ENCODE assay signal across 10 cellular contexts in the genomic region with DNA sequence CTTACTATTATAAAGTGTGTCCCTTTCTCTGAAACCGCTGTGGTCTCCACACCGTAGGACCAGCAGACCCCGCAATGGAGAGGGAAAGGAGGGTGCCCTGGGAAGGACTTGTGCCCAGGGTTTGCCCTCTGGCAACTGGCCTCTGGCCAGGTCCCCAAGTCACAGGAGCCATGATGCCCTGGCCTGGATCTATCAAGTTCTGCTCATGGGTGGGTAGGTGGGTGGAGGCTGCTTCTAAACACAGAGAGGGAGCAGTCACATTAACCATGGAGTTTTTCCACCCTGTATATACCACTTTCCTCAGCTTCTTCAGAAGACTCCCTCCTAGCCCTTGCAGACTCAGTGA. TPM values are rescaled to one million over a fixed set of nuclear protein-coding genes. Genes with fewer than 3 reads are reported as not detected.
A peak's percentile ranks its signal among the peaks of the same experiment; 100 is the strongest.
DNase-seq lines count a peak whose midpoint lies in the region; ATAC-seq and TF ChIP-seq lines count a peak whose summit lies in the region.
"Had no signal": no experiment of that assay in that cellular context is flagged by ENCODE, and none has a peak within 500 bp of the region (broad histone marks: within the 10 kb centered on the region; RNA-seq: fewer than 3 reads in every experiment).

No MANE protein-coding gene starts in this region.

- no peaks in the 10 kb centered on the region for H3K9me3 Mint-ChIP-seq in activated T-cell treated with anti-CD3 and anti-CD28 coated beads, Interleukin-2, amount 50 U/mL, for 72 hours

- TF ChIP-seq POLR2A in stomach (IDR thresholded peaks at IDR 0.05), result no peak

- no peaks in the 10 kb centered on the region for H3K36me3 ChIP-seq in stomach
- H3K36me3 ChIP-seq in WERI-Rb-1, result no peaks in the 10 kb centered on the region

- H3K4me1 Mint-ChIP-seq in activated T-cell treated with anti-CD3 and anti-CD28 coated beads, Interleukin-2, amount 50 U/mL, for 72 hours (ENCODE audit: low read depth), result peaks cover 4% of the 10 kb centered on the region

- H3K27me3 ChIP-seq in stomach (peaks cover 0 to 77% (median 6%) of the 10 kb centered on the region in 3 donors), WERI-Rb-1 (ENCODE audit: insufficient read depth, low read depth, severe bottlenecking) (peaks cover 66% of the 10 kb centered on the region)

- 81 to 92% (median 91%) methylated on average over 3 of the region's 3 CpGs for WGBS in stomach, 5 donors

- TF ChIP-seq EP300 in stomach (IDR thresholded peaks at IDR 0.05), result no peak

- no peak for ATAC-seq in activated T-cell treated with anti-CD3 and anti-CD28 coated beads, Interleukin-2, amount 50 U/mL, for 72 hours (replicated peaks in 1 of 2)

- H3K36me3 Mint-ChIP-seq in activated T-cell treated with anti-CD3 and anti-CD28 coated beads, Interleukin-2, amount 50 U/mL, for 72 hours (ENCODE audit: insufficient read depth in 2 of 2), result no peaks in the 10 kb centered on the region

- peak overlapping the region; percentile 59 to 65 for H3K4me3 Mint-ChIP-seq in activated T-cell treated with anti-CD3 and anti-CD28 coated beads, Interleukin-2, amount 50 U/mL, for 72 hours

- TF ChIP-seq CTCF in RWPE1 (conservative IDR thresholded peaks at IDR 0.05; ENCODE audit: low read depth), result no peak
- TF ChIP-seq CTCF in foreskin fibroblast (IDR thresholded peaks at IDR 0.05; ENCODE audit: low read depth, low read length), result no peak
- no peak for TF ChIP-seq CTCF in stomach (IDR thresholded peaks at IDR 0.05)
- no peak for TF ChIP-seq CTCF in WERI-Rb-1 (IDR thresholded peaks at IDR 0.05; ENCODE audit: low read depth, low read length)

- POLR2A ChIA-PET in RWPE1 (lab: Yijun Ruan, JAX; ENCODE audit: low non-redundant PET), result no interaction called here

- peaks cover 22% of the 10 kb centered on the region for H3K27me3 Mint-ChIP-seq in activated T-cell treated with anti-CD3 and anti-CD28 coated beads, Interleukin-2, amount 50 U/mL, for 72 hours (ENCODE audit: low read depth)

- peaks cover 8 to 21% (median 20%) of the 10 kb centered on the region in 4 donors for H3K4me1 ChIP-seq in stomach

- no peak overlapping the region for H3K27ac Mint-ChIP-seq in activated T-cell treated with anti-CD3 and anti-CD28 coated beads, Interleukin-2, amount 50 U/mL, for 72 hours

- intact Hi-C loops in stomach (cut with DNase I; ENCODE audit: low total_unique reads), result loop anchor here (5.0 kb wide), 1 partner anchor 70 kb away; no protein-coding TSS in a partner anchor

- H3K27ac ChIP-seq in RWPE1 (peak overlapping the region; percentile 80), stomach (no peak overlapping the region), WERI-Rb-1 (no peak overlapping the region)

- no peak for DNase-seq in activated T-cell treated with anti-CD3 and anti-CD28 coated beads, Interleukin-2, amount 50 U/mL, for 72 hours
- no peak for DNase-seq in activated T-cell treated with anti-CD3 and anti-CD28 coated beads, Interleukin-2, amount 50 U/mL, for 48 hours
- DNase-seq in RWPE1 (ENCODE audit: low spot score) (no peak), foreskin fibroblast (no peak), stomach (no peak), WERI-Rb-1 (no peak), GF-D8 (lab: John Stamatoyannopoulos, UW) (no peak), NCI-H82 treated with DMSO at 0.1 percent for 48 hours (lab: John Stamatoyannopoulos, UW; ENCODE audit: unreplicated experiment) (no peak)
- DNase-seq: NCI-H1048, SHP77 treated with DMSO at 0.1 percent for 48 hours had no signal

- CTCF ChIA-PET in RWPE1 (lab: Yijun Ruan, JAX), result interaction anchor here (0.6 kb wide), 2 partner anchors 9 to 54 kb away, joined by 3 to 4 read pairs; no protein-coding TSS in a partner anchor

- H3K9me3 ChIP-seq in stomach (no peaks in the 10 kb centered on the region), WERI-Rb-1 (ENCODE audit: severe bottlenecking) (no peaks in the 10 kb centered on the region)

- H3K4me3 ChIP-seq in foreskin fibroblast (ENCODE audit: low read depth in 1 of 2, low read length in 2 of 2) (peak overlapping the region; percentile 46 to 57), stomach (peak overlapping the region; percentile 58 to 64 (median 62)), WERI-Rb-1 (ENCODE audit: low read depth, low read length) (no peak overlapping the region)

RNA-seq across cellular contexts. Expression of a gene that starts 9.4 kb away (rescaled TPM):
- not detected for total RNA-seq in activated T-cell treated with anti-CD3 and anti-CD28 coated beads, Interleukin-2, amount 50 U/mL, for 72 hours
- total RNA-seq in stomach, result not detected
- polyA plus RNA-seq in stomach, result under 1 TPM; 0.03 to 0.31 (median 0.25) TPM

RNA-seq across cellular contexts. Expression of a gene that starts 9.7 kb away (rescaled TPM):
- total RNA-seq in activated T-cell treated with anti-CD3 and anti-CD28 coated beads, Interleukin-2, amount 50 U/mL, for 72 hours, result not detected
- total RNA-seq in stomach, result 100 to 1,000 TPM in 1 of 5 donors, 10 to 100 TPM in 2, 1 to 10 TPM in 1, under 1 TPM in 1; 0.58 to 279 (median 11.0) TPM
- polyA plus RNA-seq in stomach, result 10 to 100 TPM in 1 of 3 donors, 1 to 10 TPM in 2; 5.0 to 20.9 (median 9.5) TPM

RNA-seq across cellular contexts. Expression of a gene that starts 19.9 kb away (rescaled TPM):
- 10 to 100 TPM; 63.5 to 65.1 TPM for total RNA-seq in activated T-cell treated with anti-CD3 and anti-CD28 coated beads, Interleukin-2, amount 50 U/mL, for 72 hours
- total RNA-seq in stomach, result 1,000 to 10,000 TPM in 1 of 5 donors, 100 to 1,000 TPM in 1, 10 to 100 TPM in 3; 26.4 to 1,091 (median 72.1) TPM
- polyA plus RNA-seq in stomach, result 10 to 100 TPM; 28.1 to 53.5 (median 30.8) TPM

RNA-seq across cellular contexts. Expression of a gene that starts 48.1 kb away (rescaled TPM):
- 1 to 10 TPM; 1.4 to 1.5 TPM for total RNA-seq in activated T-cell treated with anti-CD3 and anti-CD28 coated beads, Interleukin-2, amount 50 U/mL, for 72 hours
- total RNA-seq in stomach, result 1 to 10 TPM in 1 of 5 donors, under 1 TPM in 2, not detected in 2; 0.89 to 4.3 (median 0.92) TPM
- polyA plus RNA-seq in stomach, result 10 to 100 TPM in 1 of 3 donors, 1 to 10 TPM in 1, under 1 TPM in 1; 0.88 to 14.1 (median 3.5) TPM

RNA-seq across cellular contexts. Expression of a gene that starts 51.2 kb away (rescaled TPM):
- total RNA-seq in activated T-cell treated with anti-CD3 and anti-CD28 coated beads, Interleukin-2, amount 50 U/mL, for 72 hours, result under 1 TPM; 0.41 to 0.67 TPM
- 1 to 10 TPM in 2 of 5 donors, under 1 TPM in 1, not detected in 2; 0.45 to 9.0 (median 2.9) TPM for total RNA-seq in stomach
- polyA plus RNA-seq in stomach, result 10 to 100 TPM in 2 of 3 donors, 1 to 10 TPM in 1; 5.3 to 16.6 (median 13.0) TPM
